ENCODE assay signal across 20 cellular contexts in genomic region chr12:5236022-5236421, GRCh38.
A peak's percentile ranks its signal among the peaks of the same experiment; 100 is the strongest.
DNase-seq lines count a peak whose midpoint lies in the region; ATAC-seq, FAIRE-seq and TF ChIP-seq lines count a peak whose summit lies in the region.
"Had no signal": no experiment of that assay in that cellular context is flagged by ENCODE, and none has a peak within 500 bp of the region (broad histone marks: within the 10 kb centered on the region; RNA-seq: fewer than 3 reads in every experiment).

No MANE protein-coding gene starts in this region.

- H3K4me1 Mint-ChIP-seq in WTC11 = peaks cover 7% of the 10 kb centered on the region
- H3K4me1 Mint-ChIP-seq: CD4-positive, alpha-beta memory T cell had no signal

- TF ChIP-seq POLR2A in transverse colon (IDR thresholded peaks at IDR 0.05) = no peak

- no peak for DNase-seq in WTC11 (ENCODE audit: low spot score)
- DNase-seq in kidney = no peak
- DNase-seq in NOMO-1 (lab: John Stamatoyannopoulos, UW; ENCODE audit: unreplicated experiment in 2 of 2) = no peak
- DNase-seq in transverse colon = no peak
- DNase-seq: 8988T; C1 segment of cervical spinal cord; Calu3; CD4-positive, alpha-beta memory T cell; COR-L47; DMS53; DMS79 treated with DMSO at 0.1 percent for 48 hours; GM23248; H7; HCEC 1CT had no signal

- no peak overlapping the region for H3K9ac ChIP-seq in kidney (ENCODE audit: low read length in 2 of 2)
- H3K9ac ChIP-seq: GM23248 had no signal

- no peak overlapping the region for H3K27ac ChIP-seq in kidney (ENCODE audit: low read depth in 2 of 2, low read length in 2 of 2)
- no peak overlapping the region for H3K27ac ChIP-seq in transverse colon
- H3K27ac ChIP-seq: GM23248 had no signal

- CTCF ChIA-PET in WTC11 (lab: Charles Lee) = no interaction called here

- H3K27me3 Mint-ChIP-seq in WTC11 (ENCODE audit: low read depth) = peaks cover under 1% of the 10 kb centered on the region; the same call in 1 of the 2 replicates

- in situ Hi-C loops in transverse colon (cut with MboI; ENCODE audit: low pct_ligation_motif_present in 1 of 4, low pct_unique_long_range_greater_than_20kb in 1 of 4, low sequenced_read_pairs in 3 of 4) = no loop called here

- TF ChIP-seq EP300 in transverse colon (IDR thresholded peaks at IDR 0.05; ENCODE audit: low read depth) = no peak

- no peak overlapping the region for H3K4me3 Mint-ChIP-seq in WTC11
- H3K4me3 Mint-ChIP-seq: CD4-positive, alpha-beta memory T cell had no signal

- H3K36me3 Mint-ChIP-seq in WTC11 = no peaks in the 10 kb centered on the region
- H3K36me3 Mint-ChIP-seq: CD4-positive, alpha-beta memory T cell had no signal

- H3K36me3 ChIP-seq in kidney (ENCODE audit: control insufficient read depth in 1 of 2, insufficient read depth in 2 of 2, low read length in 2 of 2) = no peaks in the 10 kb centered on the region
- H3K36me3 ChIP-seq in transverse colon = no peaks in the 10 kb centered on the region

- H3K4me1 ChIP-seq in kidney (ENCODE audit: control insufficient read depth in 1 of 2, insufficient read depth in 1 of 2, low read depth in 1 of 2, low read length in 2 of 2) (no peaks in the 10 kb centered on the region), transverse colon (no peaks in the 10 kb centered on the region)

- H3K27ac Mint-ChIP-seq in WTC11 = no peak overlapping the region
- H3K27ac Mint-ChIP-seq: CD4-positive, alpha-beta memory T cell had no signal

- peak; percentile 85 for FAIRE-seq in G401.6 (lab: Jason Lieb, UNC)
- peak; percentile 79 for FAIRE-seq in kidney (lab: Jason Lieb, UNC)
- FAIRE-seq: GM12878, GM19239, H1 had no signal

- intact Hi-C loops in kidney (cut with DNase I) (no loop called here), transverse colon (cut with DNase I; ENCODE audit: low total_unique reads) (no loop called here)

- H3K27me3 ChIP-seq in transverse colon = no peaks in the 10 kb centered on the region

- ATAC-seq in WTC11 = no peak
- ATAC-seq in activated CD4-positive, CD25-positive, alpha-beta regulatory T cell treated with anti-CD3 and anti-CD28 coated beads, Interleukin-2, amount 50 U/mL, for 24 hours = no peak
- ATAC-seq in HG02973 (IDR thresholded peaks at IDR 0.05; ENCODE audit: unreplicated experiment) = no peak
- ATAC-seq: GM12878 had no signal

- WGBS in transverse colon (ENCODE audit: low coverage in 1 of 2), 2 donors = 75 to 86% methylated on average over 3 of the region's 3 CpGs

- H3K9me3 ChIP-seq in kidney (ENCODE audit: control insufficient read depth in 1 of 2, low read length in 2 of 2) = no peaks in the 10 kb centered on the region
- no peaks in the 10 kb centered on the region for H3K9me3 ChIP-seq in transverse colon

- H3K9me3 Mint-ChIP-seq in WTC11 = no peaks in the 10 kb centered on the region

- TF ChIP-seq CTCF in WTC11 (IDR thresholded peaks at IDR 0.05) = no peak
- no peak for TF ChIP-seq CTCF in kidney (IDR thresholded peaks at IDR 0.05; ENCODE audit: borderline replicate concordance, extremely low read depth, insufficient read depth)
- no peak for TF ChIP-seq CTCF in transverse colon (IDR thresholded peaks at IDR 0.05)

- POLR2A ChIA-PET in WTC11 (lab: Charles Lee) = no interaction called here

- H3K4me3 ChIP-seq in kidney (ENCODE audit: low read length in 2 of 2) = no peak overlapping the region
- no peak overlapping the region for H3K4me3 ChIP-seq in transverse colon
- H3K4me3 ChIP-seq: GM12878, GM23248 had no signal

TF ChIP-seq in WTC11, 78 proteins besides CTCF, POLR2A, EP300 and RAD21:
- TF ChIP-seq E2F1 (CRISPR knock-in tag; IDR thresholded peaks at IDR 0.05) (no peak), ZNF423 (CRISPR knock-in tag; IDR thresholded peaks at IDR 0.05) (no peak), HMGA2 (CRISPR knock-in tag; IDR thresholded peaks at IDR 0.05) (peak; percentile 99; the same call in 1 of the 2 replicates), ZNF121 (CRISPR knock-in tag; IDR thresholded peaks at IDR 0.05) (no peak), USF2 (CRISPR knock-in tag; IDR thresholded peaks at IDR 0.05) (no peak)
